20 cellular contexts compared by ENCODE assay signal in genomic region chr12:132648616-132649225, GRCh38. TPM values are rescaled to one million over a fixed set of nuclear protein-coding genes. Genes with fewer than 3 reads are reported as not detected.
DNase-seq lines count a peak whose midpoint lies in the region; ATAC-seq, FAIRE-seq and TF ChIP-seq lines count a peak whose summit lies in the region.
"Had no signal": no experiment of that assay in that cellular context is flagged by ENCODE, and none has a peak within 500 bp of the region (broad histone marks: within the 10 kb centered on the region; RNA-seq: fewer than 3 reads in every experiment).

No MANE protein-coding gene starts in this region.

- intact Hi-C loops in GM12878 (cut with micrococcal nuclease; ENCODE audit: unreplicated experiment), result no loop called here

- no peak overlapping the region for H3K4me3 ChIP-seq in HEK293 (ENCODE audit: low read depth, low read length)
- no peak overlapping the region for H3K4me3 ChIP-seq in GM12878
- no peak overlapping the region for H3K4me3 ChIP-seq in CD8-positive, alpha-beta memory T cell (ENCODE audit: low read length)
- H3K4me3 ChIP-seq: A549 had no signal

- no peaks in the 10 kb centered on the region for H3K27me3 Mint-ChIP-seq in natural killer cell treated with Interleukin-12 subunit alpha and Interleukin-12 subunit beta and Interleukin-15 and Interleukin-18, amount 100 ng/mL, for 72 hours
- no peaks in the 10 kb centered on the region for H3K27me3 Mint-ChIP-seq in CD8-positive, alpha-beta memory T cell
- H3K27me3 Mint-ChIP-seq: CD4-positive, alpha-beta memory T cell; IgD-negative memory B cell had no signal

- H3K4me1 ChIP-seq in HEK293 (ENCODE audit: control insufficient read depth, insufficient read depth, low read length) (no peaks in the 10 kb centered on the region), GM12878 (ENCODE audit: control insufficient read depth, insufficient read depth, low read length) (no peaks in the 10 kb centered on the region)
- no peaks in the 10 kb centered on the region for H3K4me1 ChIP-seq in CD8-positive, alpha-beta memory T cell (ENCODE audit: insufficient read depth, low read length)
- H3K4me1 ChIP-seq: A549 had no signal

- TF ChIP-seq EP300 in GM12878 (IDR thresholded peaks at IDR 0.05; ENCODE audit: borderline replicate concordance in 1 of 2, control insufficient read depth in 1 of 2, low read depth in 2 of 2, low read length in 2 of 2), result no peak

- H4K20me1 ChIP-seq in GM12878 (ENCODE audit: control insufficient read depth, insufficient read depth), result no peaks in the 10 kb centered on the region

- POLR2A ChIA-PET in HEK293 (lab: Yijun Ruan, JAX) (no interaction called here), GM12878 (lab: Charles Lee) (no interaction called here)
- POLR2A ChIA-PET in CD8-positive, alpha-beta memory T cell (lab: Charles Lee), result no interaction called here

- WGBS in GM12878 (ENCODE audit: insufficient coverage, insufficient replicate concordance, low lambda C conversion rate, missing lambda C conversion rate), result 97% methylated on average over 24 of the region's 24 CpGs

- TF ChIP-seq RAD21 in GM12878 (IDR thresholded peaks at IDR 0.05; ENCODE audit: insufficient read depth, low read depth, low read length), result no peak

- H3K4me2 ChIP-seq in GM12878 (ENCODE audit: control insufficient read depth, insufficient read depth), result no peak overlapping the region
- H3K4me2 ChIP-seq: A549 had no signal

- peaks cover 53 to 91% of the 10 kb centered on the region in 2 experiments for H3K36me3 ChIP-seq in HEK293 (ENCODE audit: control insufficient read depth in 2 of 2, insufficient read depth in 1 of 2, low read length in 2 of 2)
- H3K36me3 ChIP-seq in GM12878 (ENCODE audit: control insufficient read depth in 2 of 2, insufficient read depth in 2 of 2, low read length in 1 of 2), result peaks cover 2 to 25% of the 10 kb centered on the region in 2 experiments
- peaks cover 9% of the 10 kb centered on the region for H3K36me3 ChIP-seq in CD8-positive, alpha-beta memory T cell (ENCODE audit: insufficient read depth, low read length)

- no peak overlapping the region for H3K9ac ChIP-seq in GM12878 (ENCODE audit: control insufficient read depth, insufficient read depth, low read length)

- in situ Hi-C loops in GM12878 (cut with MboI), result no loop called here

- SMC1A ChIA-PET in GM12878 (lab: Charles Lee; ENCODE audit: uncharacterized antibody, unreplicated experiment), result no interaction called here

- peak; percentile 51; the same call in 1 of the 2 replicates for TF ChIP-seq POLR2A in GM12878 (IDR thresholded peaks at IDR 0.05; ENCODE audit: low read depth, low read length)

- BruUV-seq in GM12878 (replicated peaks; lab: Mats Ljungman, UMichigan), result no TSS peak

- no peak overlapping the region for H3K27ac Mint-ChIP-seq in natural killer cell treated with Interleukin-12 subunit alpha and Interleukin-12 subunit beta and Interleukin-15 and Interleukin-18, amount 100 ng/mL, for 72 hours
- H3K27ac Mint-ChIP-seq in stimulated activated effector memory CD8-positive, alpha-beta T cell treated with anti-CD3 and anti-CD28 coated beads, Interleukin-12 subunit alpha, Interleukin-12 subunit beta, amount 100 ng/mL, for 72 hours, result no peak overlapping the region
- H3K27ac Mint-ChIP-seq in CD8-positive, alpha-beta memory T cell, result peak overlapping the region in 2 of 8 donors; percentile 27 to 46

- no peak for DNase-seq in GM12878 (ENCODE audit: low read depth, low spot score)
- no peak for DNase-seq in natural killer cell treated with Interleukin-12 subunit alpha and Interleukin-12 subunit beta and Interleukin-15 and Interleukin-18, amount 100 ng/mL, for 72 hours (ENCODE audit: low spot score)
- no peak for DNase-seq in stimulated activated effector memory CD8-positive, alpha-beta T cell treated with anti-CD3 and anti-CD28 coated beads, Interleukin-12 subunit alpha, Interleukin-12 subunit beta, amount 100 ng/mL, for 72 hours (ENCODE audit: low spot score in 2 of 2)
- DNase-seq in NCI-H69 (lab: John Stamatoyannopoulos, UW), result no peak
- DNase-seq in SKM-1 (lab: John Stamatoyannopoulos, UW; ENCODE audit: unreplicated experiment), result no peak
- DNase-seq in CD8-positive, alpha-beta memory T cell, result no peak
- DNase-seq: AML-193; Calu3; CD4-positive, alpha-beta memory T cell; DMS79 treated with DMSO at 0.1 percent for 48 hours; GF-D8; H9 had no signal

- no peak for ATAC-seq in GM12878
- peak; percentile 31 to 36 for ATAC-seq in natural killer cell treated with Interleukin-12 subunit alpha and Interleukin-12 subunit beta and Interleukin-15 and Interleukin-18, amount 100 ng/mL, for 72 hours
- ATAC-seq in stimulated activated effector memory CD8-positive, alpha-beta T cell treated with anti-CD3 and anti-CD28 coated beads, Interleukin-12 subunit alpha, Interleukin-12 subunit beta, amount 100 ng/mL, for 72 hours, result peak; percentile 24

- peaks cover 16% of the 10 kb centered on the region for H3K36me3 Mint-ChIP-seq in natural killer cell treated with Interleukin-12 subunit alpha and Interleukin-12 subunit beta and Interleukin-15 and Interleukin-18, amount 100 ng/mL, for 72 hours
- H3K36me3 Mint-ChIP-seq in stimulated activated effector memory CD8-positive, alpha-beta T cell treated with anti-CD3 and anti-CD28 coated beads, Interleukin-12 subunit alpha, Interleukin-12 subunit beta, amount 100 ng/mL, for 72 hours, result peaks cover 94% of the 10 kb centered on the region
- H3K36me3 Mint-ChIP-seq in CD8-positive, alpha-beta memory T cell, result peaks cover 9 to 68% (median 18%) of the 10 kb centered on the region in 3 donors

- TF ChIP-seq CTCF in HEK293 (tag by site-specific recombination; IDR thresholded peaks at IDR 0.05) (no peak), GM12878 (IDR thresholded peaks at IDR 0.05 in 2 of 3, conservative IDR thresholded peaks at IDR 0.05 in 1 of 3; ENCODE audit: control insufficient read depth in 2 of 3, extremely low read depth in 1 of 3, insufficient read depth in 1 of 3, low read depth in 3 of 3, low read length in 3 of 3) (no peak)

- no peaks in the 10 kb centered on the region for H3K79me2 ChIP-seq in GM12878 (ENCODE audit: control insufficient read depth, insufficient read depth, low read length)

- no peak overlapping the region for H3K4me3 Mint-ChIP-seq in natural killer cell treated with Interleukin-12 subunit alpha and Interleukin-12 subunit beta and Interleukin-15 and Interleukin-18, amount 100 ng/mL, for 72 hours
- no peak overlapping the region for H3K4me3 Mint-ChIP-seq in stimulated activated effector memory CD8-positive, alpha-beta T cell treated with anti-CD3 and anti-CD28 coated beads, Interleukin-12 subunit alpha, Interleukin-12 subunit beta, amount 100 ng/mL, for 72 hours
- H3K4me3 Mint-ChIP-seq in CD8-positive, alpha-beta memory T cell, result no peak overlapping the region
- H3K4me3 Mint-ChIP-seq: CD4-positive, alpha-beta memory T cell; H9; IgD-negative memory B cell had no signal

- RAD21 ChIA-PET in GM12878 (lab: Charles Lee; ENCODE audit: unreplicated experiment), result no interaction called here

- no peaks in the 10 kb centered on the region for H3K27me3 ChIP-seq in GM12878 (replicated peaks in 1 of 2; ENCODE audit: control insufficient read depth in 2 of 2, insufficient read depth in 2 of 2, low read length in 1 of 2)
- H3K27me3 ChIP-seq in CD8-positive, alpha-beta memory T cell (ENCODE audit: insufficient read depth, low read length, poor library complexity, severe bottlenecking), result no peaks in the 10 kb centered on the region

- no peaks in the 10 kb centered on the region for H3K4me1 Mint-ChIP-seq in natural killer cell treated with Interleukin-12 subunit alpha and Interleukin-12 subunit beta and Interleukin-15 and Interleukin-18, amount 100 ng/mL, for 72 hours (ENCODE audit: low read depth in 2 of 2)
- no peaks in the 10 kb centered on the region for H3K4me1 Mint-ChIP-seq in stimulated activated effector memory CD8-positive, alpha-beta T cell treated with anti-CD3 and anti-CD28 coated beads, Interleukin-12 subunit alpha, Interleukin-12 subunit beta, amount 100 ng/mL, for 72 hours
- H3K4me1 Mint-ChIP-seq in CD8-positive, alpha-beta memory T cell, result no peaks in the 10 kb centered on the region
- H3K4me1 Mint-ChIP-seq: CD4-positive, alpha-beta memory T cell; H9 had no signal

- H3K9me3 ChIP-seq in HEK293 (ENCODE audit: control insufficient read depth, insufficient read depth, low read depth, low read length), result no peaks in the 10 kb centered on the region
- H3K9me3 ChIP-seq in GM12878 (replicated peaks; ENCODE audit: control insufficient read depth, insufficient read depth, low read length), result no peaks in the 10 kb centered on the region
- H3K9me3 ChIP-seq in CD8-positive, alpha-beta memory T cell (ENCODE audit: low read length), result no peaks in the 10 kb centered on the region
- H3K9me3 ChIP-seq: A549 had no signal

- FAIRE-seq in GM12878 (lab: Jason Lieb, UNC), result no peak
- FAIRE-seq: A549, H1, HTR-8/SVneo had no signal

- CTCF ChIA-PET in HEK293 (lab: Yijun Ruan, JAX), result interaction anchor here (0.8 to 2.0 kb wide), 2 partner anchors 10 to 12 kb away, joined by 8 to 9 read pairs; no protein-coding TSS in a partner anchor
- CTCF ChIA-PET in GM12878 (lab: Yijun Ruan, JAX), result no interaction called here
- CTCF ChIA-PET in CD8-positive, alpha-beta memory T cell (lab: Charles Lee), result no interaction called here

- no peak overlapping the region for H3K27ac ChIP-seq in HEK293 (ENCODE audit: extremely low read depth, low read depth, low read length)
- no peak overlapping the region for H3K27ac ChIP-seq in GM12878 (ENCODE audit: control insufficient read depth, insufficient read depth)
- no peak overlapping the region for H3K27ac ChIP-seq in CD8-positive, alpha-beta memory T cell (ENCODE audit: low read depth, low read length)
- H3K27ac ChIP-seq: 22Rv1, A549, C4-2B had no signal

- H2AFZ ChIP-seq in GM12878 (ENCODE audit: control insufficient read depth, low read depth, low read length), result no peak overlapping the region

- no peaks in the 10 kb centered on the region for H3K9me3 Mint-ChIP-seq in natural killer cell treated with Interleukin-12 subunit alpha and Interleukin-12 subunit beta and Interleukin-15 and Interleukin-18, amount 100 ng/mL, for 72 hours
- no peaks in the 10 kb centered on the region for H3K9me3 Mint-ChIP-seq in stimulated activated effector memory CD8-positive, alpha-beta T cell treated with anti-CD3 and anti-CD28 coated beads, Interleukin-12 subunit alpha, Interleukin-12 subunit beta, amount 100 ng/mL, for 72 hours
- no peaks in the 10 kb centered on the region for H3K9me3 Mint-ChIP-seq in CD8-positive, alpha-beta memory T cell
- H3K9me3 Mint-ChIP-seq: H9, IgD-negative memory B cell had no signal

RNA-seq across cellular contexts. Expression of gene P2RX2, which starts 30.1 kb away (rescaled TPM):
- total RNA-seq in GM12878 (2013; cell fraction: nucleolus; rRNA removed), result not detected in 2 replicates
- total RNA-seq in GM12878 (2014; rRNA removed) (not detected in 2 replicates), GM12878 (2014; rRNA removed; fragmentation: Illumina TruSeq; extraction: Trizol) (not detected in 2 replicates), GM12878 (2021) (not detected in 2 replicates)
- polyA plus RNA-seq in GM12878 (2011; ENCODE audit: low read depth), result not detected
- polyA plus RNA-seq in GM12878 (2011; rRNA removed) (not detected in 2 replicates), GM12878 (2014; fragmentation: Illumina TruSeq; extraction: Trizol) (not detected in 2 replicates), GM12878 (2014; fragmentation: Nextera tagmentation; extraction: Ambion mirVana) (not detected), GM12878 (2014; rRNA removed) (not detected in 2 replicates), GM12878 (2016; fragmentation: Nextera tagmentation; extraction: Ambion mirVana) (not detected)
- not detected in 2 replicates for polyA plus RNA-seq in GM12878 (2011; cell fraction: cytosol; rRNA removed)
- polyA plus RNA-seq in GM12878 (2011; cell fraction: nucleus; rRNA removed), result not detected in 2 replicates
- not detected in 2 replicates for polyA plus RNA-seq in GM12878 (2012)
- polyA minus RNA-seq in GM12878 (2011; rRNA and poly(A)+ RNA removed), result not detected in 2 replicates
- not detected in 2 replicates for polyA minus RNA-seq in GM12878 (2011; cell fraction: cytosol; rRNA and poly(A)+ RNA removed)
- polyA minus RNA-seq in GM12878 (2011; cell fraction: nucleus; rRNA and poly(A)+ RNA removed), result not detected in 2 replicates
- not detected for total RNA-seq in natural killer cell treated with Interleukin-12 subunit alpha and Interleukin-12 subunit beta and Interleukin-15 and Interleukin-18, amount 100 ng/mL, for 72 hours
- not detected for total RNA-seq in CD8-positive, alpha-beta memory T cell
- not detected for polyA plus RNA-seq in CD8-positive, alpha-beta memory T cell
- total RNA-seq: Calu3; CD4-positive, alpha-beta memory T cell had no signal
- polyA plus RNA-seq: A549; BJ; CD4-positive, alpha-beta memory T cell; IgD-negative memory B cell had no signal

RNA-seq across cellular contexts. Expression of gene LRCOL1, which starts 38.3 kb away (rescaled TPM):
- total RNA-seq in GM12878 (2013; cell fraction: nucleolus; rRNA removed), result not detected in 2 replicates
- total RNA-seq in GM12878 (2014; rRNA removed), result not detected in 2 replicates
- not detected in 2 replicates for total RNA-seq in GM12878 (2014; rRNA removed; fragmentation: Illumina TruSeq; extraction: Trizol)
- not detected in 2 replicates for total RNA-seq in GM12878 (2021)
- not detected for polyA plus RNA-seq in GM12878 (2011; ENCODE audit: low read depth)
- not detected in 2 replicates for polyA plus RNA-seq in GM12878 (2011; rRNA removed)
- polyA plus RNA-seq in GM12878 (2011; cell fraction: cytosol; rRNA removed), result not detected in 2 replicates
- 0.27 TPM in 1 of 2 replicates, not detected in the other for polyA plus RNA-seq in GM12878 (2011; cell fraction: nucleus; rRNA removed)
- polyA plus RNA-seq in GM12878 (2012), result not detected in 2 replicates
- polyA plus RNA-seq in GM12878 (2014; fragmentation: Illumina TruSeq; extraction: Trizol), result not detected in 2 replicates
- polyA plus RNA-seq in GM12878 (2014; fragmentation: Nextera tagmentation; extraction: Ambion mirVana), result not detected
- polyA plus RNA-seq in GM12878 (2014; rRNA removed), result not detected in 2 replicates
- not detected for polyA plus RNA-seq in GM12878 (2016; fragmentation: Nextera tagmentation; extraction: Ambion mirVana)
- polyA minus RNA-seq in GM12878 (2011; rRNA and poly(A)+ RNA removed), result not detected in 2 replicates
- polyA minus RNA-seq in GM12878 (2011; cell fraction: cytosol; rRNA and poly(A)+ RNA removed), result not detected in 2 replicates
- not detected in 2 replicates for polyA minus RNA-seq in GM12878 (2011; cell fraction: nucleus; rRNA and poly(A)+ RNA removed)
- total RNA-seq in natural killer cell treated with Interleukin-12 subunit alpha and Interleukin-12 subunit beta and Interleukin-15 and Interleukin-18, amount 100 ng/mL, for 72 hours, result not detected
- not detected for total RNA-seq in CD8-positive, alpha-beta memory T cell
- polyA plus RNA-seq in CD8-positive, alpha-beta memory T cell, result not detected
- total RNA-seq: Calu3; CD4-positive, alpha-beta memory T cell; H1; H9 had no signal
- polyA plus RNA-seq: A549; CD4-positive, alpha-beta memory T cell; H1; IgD-negative memory B cell had no signal

RNA-seq across cellular contexts. Expression of gene POLE, which starts 38.4 kb away (rescaled TPM):
- total RNA-seq in GM12878 (2013; cell fraction: nucleolus; rRNA removed), result 207 and 245 TPM in 2 replicates
- 56.1 and 69.6 TPM in 2 replicates for total RNA-seq in GM12878 (2014; rRNA removed)
- total RNA-seq in GM12878 (2014; rRNA removed; fragmentation: Illumina TruSeq; extraction: Trizol), result 24.8 and 26.7 TPM in 2 replicates
- 86.8 and 103 TPM in 2 replicates for total RNA-seq in GM12878 (2021)
- polyA plus RNA-seq in GM12878 (2011; ENCODE audit: low read depth), result 26.2 TPM
- polyA plus RNA-seq in GM12878 (2011; rRNA removed), result 21.4 and 43.6 TPM in 2 replicates
- polyA plus RNA-seq in GM12878 (2011; cell fraction: cytosol; rRNA removed), result 34.1 and 49.3 TPM in 2 replicates
- 389 and 485 TPM in 2 replicates for polyA plus RNA-seq in GM12878 (2011; cell fraction: nucleus; rRNA removed)
- 40.1 and 40.7 TPM in 2 replicates for polyA plus RNA-seq in GM12878 (2012)
- 29.8 and 50.0 TPM in 2 replicates for polyA plus RNA-seq in GM12878 (2014; fragmentation: Illumina TruSeq; extraction: Trizol)
- polyA plus RNA-seq in GM12878 (2014; fragmentation: Nextera tagmentation; extraction: Ambion mirVana), result 1 to 10 TPM; 2.3 to 3.5 TPM
- 84.2 and 91.5 TPM in 2 replicates for polyA plus RNA-seq in GM12878 (2014; rRNA removed)
- 10 to 100 TPM; 28.7 to 30.6 TPM for polyA plus RNA-seq in GM12878 (2016; fragmentation: Nextera tagmentation; extraction: Ambion mirVana)
- 94.9 and 113 TPM in 2 replicates for polyA minus RNA-seq in GM12878 (2011; rRNA and poly(A)+ RNA removed)
- 56.0 and 75.9 TPM in 2 replicates for polyA minus RNA-seq in GM12878 (2011; cell fraction: cytosol; rRNA and poly(A)+ RNA removed)
- polyA minus RNA-seq in GM12878 (2011; cell fraction: nucleus; rRNA and poly(A)+ RNA removed), result 192 and 321 TPM in 2 replicates
- 100 to 1,000 TPM in 1 of 2 donors, 10 to 100 TPM in 1; 94.3 to 265 TPM for total RNA-seq in natural killer cell treated with Interleukin-12 subunit alpha and Interleukin-12 subunit beta and Interleukin-15 and Interleukin-18, amount 100 ng/mL, for 72 hours
- total RNA-seq in CD8-positive, alpha-beta memory T cell, result 100 to 1,000 TPM; 109 to 117 TPM
- 4.2 TPM for polyA plus RNA-seq in CD8-positive, alpha-beta memory T cell

RNA-seq across cellular contexts. Expression of gene PXMP2, which starts 38.7 kb away (rescaled TPM):
- 4.5 and 6.7 TPM in 2 replicates for total RNA-seq in GM12878 (2013; cell fraction: nucleolus; rRNA removed)
- total RNA-seq in GM12878 (2014; rRNA removed) (61.5 and 65.0 TPM in 2 replicates), GM12878 (2014; rRNA removed; fragmentation: Illumina TruSeq; extraction: Trizol) (37.6 and 38.1 TPM in 2 replicates), GM12878 (2021) (40.9 and 41.5 TPM in 2 replicates)
- 9.8 TPM for polyA plus RNA-seq in GM12878 (2011; ENCODE audit: low read depth)
- polyA plus RNA-seq in GM12878 (2011; rRNA removed) (31.6 and 36.4 TPM in 2 replicates), GM12878 (2014; fragmentation: Illumina TruSeq; extraction: Trizol) (18.4 and 42.6 TPM in 2 replicates), GM12878 (2014; fragmentation: Nextera tagmentation; extraction: Ambion mirVana) (10 to 100 TPM in 1 of 2 experiments, 1 to 10 TPM in 1; 4.0 to 10.3 TPM), GM12878 (2014; rRNA removed) (68.5 and 73.6 TPM in 2 replicates), GM12878 (2016; fragmentation: Nextera tagmentation; extraction: Ambion mirVana) (10 to 100 TPM; 66.7 to 97.8 TPM)
- 46.6 and 57.4 TPM in 2 replicates for polyA plus RNA-seq in GM12878 (2011; cell fraction: cytosol; rRNA removed)
- 25.1 and 30.4 TPM in 2 replicates for polyA plus RNA-seq in GM12878 (2011; cell fraction: nucleus; rRNA removed)
- 29.3 and 31.8 TPM in 2 replicates for polyA plus RNA-seq in GM12878 (2012)
- polyA minus RNA-seq in GM12878 (2011; rRNA and poly(A)+ RNA removed), result 11.2 and 15.8 TPM in 2 replicates
- 9.6 and 11.4 TPM in 2 replicates for polyA minus RNA-seq in GM12878 (2011; cell fraction: cytosol; rRNA and poly(A)+ RNA removed)
- 4.0 and 8.3 TPM in 2 replicates for polyA minus RNA-seq in GM12878 (2011; cell fraction: nucleus; rRNA and poly(A)+ RNA removed)
- total RNA-seq in natural killer cell treated with Interleukin-12 subunit alpha and Interleukin-12 subunit beta and Interleukin-15 and Interleukin-18, amount 100 ng/mL, for 72 hours, result 10 to 100 TPM in 1 of 2 donors, 1 to 10 TPM in 1; 9.6 to 22.2 TPM
- 10 to 100 TPM; 21.2 to 22.5 TPM for total RNA-seq in CD8-positive, alpha-beta memory T cell
- 14.5 TPM for polyA plus RNA-seq in CD8-positive, alpha-beta memory T cell
